10 cellular contexts compared by ENCODE assay signal in genomic region chr5:41754857-41755256, GRCh38.
A peak's percentile ranks its signal among the peaks of the same experiment; 100 is the strongest.
DNase-seq lines count a peak whose midpoint lies in the region; ATAC-seq, FAIRE-seq and TF ChIP-seq lines count a peak whose summit lies in the region.
"Had no signal": no experiment of that assay in that cellular context is flagged by ENCODE, and none has a peak within 500 bp of the region (broad histone marks: within the 10 kb centered on the region; RNA-seq: fewer than 3 reads in every experiment).

No MANE protein-coding gene starts in this region.

- H3K36me3 ChIP-seq in BE2C (no peaks in the 10 kb centered on the region), gastroesophageal sphincter (peaks cover 0 to 22% of the 10 kb centered on the region in 2 donors)
- H3K36me3 ChIP-seq in CD4-positive, alpha-beta memory T cell (ENCODE audit: insufficient read depth, low read length), result peaks cover 11% of the 10 kb centered on the region
- H3K36me3 ChIP-seq: brain microvascular endothelial cell had no signal

- TF ChIP-seq CTCF in BE2C (IDR thresholded peaks at IDR 0.05; ENCODE audit: low read depth, low read length) (peak; percentile 55), chondrocyte (IDR thresholded peaks at IDR 0.05) (peak; percentile 38), gastroesophageal sphincter (IDR thresholded peaks at IDR 0.05) (no peak)

- CTCF ChIA-PET in CD4-positive, alpha-beta memory T cell (lab: Charles Lee; ENCODE audit: partially characterized antibody), result interaction anchor here (0.7 to 1.5 kb wide), 2 partner anchors 10 to 21 kb away, joined by 3 read pairs; no protein-coding TSS in a partner anchor

- H3K27me3 Mint-ChIP-seq in chondrocyte (ENCODE audit: low read depth), result no peaks in the 10 kb centered on the region
- no peaks in the 10 kb centered on the region for H3K27me3 Mint-ChIP-seq in CD4-positive, alpha-beta memory T cell

- no peak for TF ChIP-seq POLR2A in gastroesophageal sphincter (IDR thresholded peaks at IDR 0.05)

- POLR2A ChIA-PET in CD4-positive, alpha-beta memory T cell (lab: Charles Lee; ENCODE audit: partially characterized antibody), result no interaction called here

- no peaks in the 10 kb centered on the region for H3K9me3 Mint-ChIP-seq in chondrocyte (ENCODE audit: low read depth)
- no peaks in the 10 kb centered on the region for H3K9me3 Mint-ChIP-seq in CD4-positive, alpha-beta memory T cell

- no peak overlapping the region for H3K27ac Mint-ChIP-seq in chondrocyte (ENCODE audit: unreplicated experiment)
- H3K27ac Mint-ChIP-seq in CD4-positive, alpha-beta memory T cell, result no peak overlapping the region

- FAIRE-seq in GM19239 (lab: Jason Lieb, UNC) (peak; percentile 85), frontal cortex (lab: Jason Lieb, UNC) (no peak)

- H3K27me3 ChIP-seq in BE2C (no peaks in the 10 kb centered on the region), gastroesophageal sphincter (no peaks in the 10 kb centered on the region)
- H3K27me3 ChIP-seq in CD4-positive, alpha-beta memory T cell (ENCODE audit: insufficient read depth, low read length), result no peaks in the 10 kb centered on the region
- H3K27me3 ChIP-seq: brain microvascular endothelial cell had no signal

- H3K27ac ChIP-seq in gastroesophageal sphincter, result no peak overlapping the region
- no peak overlapping the region for H3K27ac ChIP-seq in CD4-positive, alpha-beta memory T cell (ENCODE audit: low read depth, low read length)
- H3K27ac ChIP-seq: brain microvascular endothelial cell had no signal

- H3K4me1 Mint-ChIP-seq in chondrocyte (ENCODE audit: low read depth), result peaks cover 44% of the 10 kb centered on the region
- peaks cover 5 to 24% (median 12%) of the 10 kb centered on the region in 4 donors for H3K4me1 Mint-ChIP-seq in CD4-positive, alpha-beta memory T cell

- H3K4me3 Mint-ChIP-seq in chondrocyte (ENCODE audit: unreplicated experiment), result no peak overlapping the region
- H3K4me3 Mint-ChIP-seq in CD4-positive, alpha-beta memory T cell, result no peak overlapping the region

- intact Hi-C loops in CD4-positive, alpha-beta memory T cell (cut with micrococcal nuclease), result no loop called here

- H3K9me3 ChIP-seq in BE2C, result no peaks in the 10 kb centered on the region
- H3K9me3 ChIP-seq in gastroesophageal sphincter, result no peaks in the 10 kb centered on the region
- no peaks in the 10 kb centered on the region for H3K9me3 ChIP-seq in CD4-positive, alpha-beta memory T cell (ENCODE audit: control insufficient read depth in 1 of 2, low read length in 2 of 2)

- WGBS in gastroesophageal sphincter (ENCODE audit: low coverage in 1 of 2), 2 donors, result 83 to 88% methylated on average over 2 of the region's 2 CpGs

- no peak for TF ChIP-seq EP300 in gastroesophageal sphincter (IDR thresholded peaks at IDR 0.05)

- ATAC-seq in HG03432 (IDR thresholded peaks at IDR 0.05; ENCODE audit: unreplicated experiment), result peak; percentile 80
- no peak for ATAC-seq in gastroesophageal sphincter

- no peak for DNase-seq in BE2C
- no peak for DNase-seq in GM19239 (ENCODE audit: insufficient read length, low spot score)
- no peak for DNase-seq in chondrocyte (ENCODE audit: low spot score)
- no peak for DNase-seq in frontal cortex (ENCODE audit: low spot score in 2 of 2)
- DNase-seq in CD4-positive, alpha-beta memory T cell, result no peak
- no peak for DNase-seq in activated CD4-positive, alpha-beta T cell treated with anti-CD3 and anti-CD28 coated beads, Interleukin-2, amount 50 U/mL, for 1 hour
- DNase-seq: brain microvascular endothelial cell; stimulated activated CD4-positive, alpha-beta T cell treated with anti-CD3 and anti-CD28 coated beads, Interleukin-15, amount 100 ng/mL, for 24 hours had no signal

- H3K36me3 Mint-ChIP-seq in chondrocyte (ENCODE audit: low read depth), result peaks cover 15% of the 10 kb centered on the region
- peaks cover 57 to 61% of the 10 kb centered on the region in 2 donors for H3K36me3 Mint-ChIP-seq in CD4-positive, alpha-beta memory T cell

- peaks cover 10% of the 10 kb centered on the region for H3K4me1 ChIP-seq in BE2C
- H3K4me1 ChIP-seq in gastroesophageal sphincter, result no peaks in the 10 kb centered on the region
- H3K4me1 ChIP-seq in CD4-positive, alpha-beta memory T cell (ENCODE audit: insufficient read depth, low read length), result no peaks in the 10 kb centered on the region

- H3K4me3 ChIP-seq in BE2C (ENCODE audit: low read depth, low read length), result no peak overlapping the region
- no peak overlapping the region for H3K4me3 ChIP-seq in gastroesophageal sphincter
- no peak overlapping the region for H3K4me3 ChIP-seq in CD4-positive, alpha-beta memory T cell (ENCODE audit: low read length in 2 of 2)

Comparison
In these comparisons a context has a peak if more than half of its experiments do, and no peak if none do; other contexts are left out.
1. CTCF ChIP-seq: peak in BE2C (single experiment) and chondrocyte (single experiment); none in gastroesophageal sphincter (0 of 4).